In genomic region chr11:18323881-18324280, GRCh38 we compare ENCODE assay signal across 10 cellular contexts. TPM values are rescaled to one million over a fixed set of nuclear protein-coding genes. Genes with fewer than 3 reads are reported as not detected.
A peak's percentile ranks its signal among the peaks of the same experiment; 100 is the strongest.
DNase-seq lines count a peak whose midpoint lies in the region; TF ChIP-seq lines count a peak whose summit lies in the region.
"Not testable (repeated sequence)": the region's sequence is repeated elsewhere in the genome, so short reads cannot be mapped to it uniquely, and the experiment has no call there.
"Had no signal": no experiment of that assay in that cellular context is flagged by ENCODE, and none has a peak within 500 bp of the region (broad histone marks: within the 10 kb centered on the region; RNA-seq: fewer than 3 reads in every experiment).

No MANE protein-coding gene starts in this region.

- not testable (repeated sequence) for H3K18ac ChIP-seq in mesendoderm (ENCODE audit: low read length)

- H3K4me1 ChIP-seq in A673 (ENCODE audit: insufficient read depth, low read length, poor library complexity, severe bottlenecking) (peaks cover 17% of the 10 kb centered on the region), MM.1S (ENCODE audit: low read length) (peaks cover 27% of the 10 kb centered on the region), esophagus squamous epithelium (peaks cover 22 to 81% (median 34%) of the 10 kb centered on the region in 3 donors)
- not testable (repeated sequence) for H3K4me1 ChIP-seq in mesendoderm (ENCODE audit: control insufficient read depth, low read depth, low read length)

- not testable (repeated sequence) for H3K27me3 Mint-ChIP-seq in activated CD4-positive, alpha-beta T cell treated with anti-CD3 and anti-CD28 coated beads, Interleukin-2, amount 10 ng/mL, durations not matched to agents 7 days and 5 days

- intact Hi-C loops in A673 (cut with micrococcal nuclease; ENCODE audit: unreplicated experiment) (loop anchor here (2.0 kb wide), 1 partner anchor 71 kb away; the partner anchor contains the start of gene LDHA), esophagus squamous epithelium (cut with DNase I) (loop anchor here (10.0 kb wide), 1 partner anchor 71 kb away; the partner anchor contains the start of gene LDHA)

- peak overlapping the region; percentile 61 for H3K4me3 ChIP-seq in A673 (ENCODE audit: low read depth, low read length, poor library complexity, severe bottlenecking)
- H3K4me3 ChIP-seq in GM12875 (ENCODE audit: low read depth, low read length): peak overlapping the region; percentile 36
- H3K4me3 ChIP-seq in MM.1S (ENCODE audit: low read length): peak overlapping the region; percentile 89; the same call in 1 of the 2 replicates
- peak overlapping the region; percentile 76 for H3K4me3 ChIP-seq in astrocyte of the cerebellum (ENCODE audit: low read depth, low read length)
- peak overlapping the region in 3 of 4 donors; percentile 80 to 96 (median 86) for H3K4me3 ChIP-seq in esophagus squamous epithelium
- H3K4me3 ChIP-seq in mesendoderm (ENCODE audit: low read length): not testable (repeated sequence)
- peak overlapping the region; percentile 97 for H3K4me3 ChIP-seq in retinal pigment epithelial cell (ENCODE audit: low read length)

- H3K9me2 ChIP-seq in MM.1S (replicated peaks; ENCODE audit: insufficient read depth, low read length): not testable (repeated sequence)

- H3K27ac ChIP-seq in A673 (ENCODE audit: low read depth, low read length, poor library complexity, severe bottlenecking): peak overlapping the region; percentile 19
- H3K27ac ChIP-seq in MM.1S (ENCODE audit: low read length); mesendoderm (ENCODE audit: low read depth, low read length): not testable (repeated sequence)
- H3K27ac ChIP-seq in esophagus squamous epithelium: peak overlapping the region in 2 of 4 donors; percentile 96 to 99

- POLR2A ChIA-PET in A673 (lab: Charles Lee; ENCODE audit: low non-redundant PET); activated CD4-positive, alpha-beta T cell treated with anti-CD3 and anti-CD28 coated beads, Interleukin-2, amount 10 ng/mL, durations not matched to agents 7 days and 5 days (lab: Charles Lee): not testable (repeated sequence)

- not testable (repeated sequence) for H3K9ac ChIP-seq in MM.1S (ENCODE audit: low read length)
- H3K9ac ChIP-seq in mesendoderm (ENCODE audit: low read length): peak overlapping the region; percentile 58

- not testable (repeated sequence) for H3F3A ChIP-seq in MM.1S (ENCODE audit: insufficient read depth, low read length)

- not testable (repeated sequence) for H4K8ac ChIP-seq in mesendoderm (ENCODE audit: low read depth, low read length)

- not testable (repeated sequence) for BruUV-seq in A673 (replicated peaks; lab: Mats Ljungman, UMichigan)

- H3K9me3 Mint-ChIP-seq in activated CD4-positive, alpha-beta T cell treated with anti-CD3 and anti-CD28 coated beads, Interleukin-2, amount 10 ng/mL, durations not matched to agents 7 days and 5 days: not testable (repeated sequence)

- H3K79me2 ChIP-seq in MM.1S (ENCODE audit: low read length) (peaks cover 87% of the 10 kb centered on the region), mesendoderm (ENCODE audit: control insufficient read depth, insufficient read depth, low read length) (peaks cover 44% of the 10 kb centered on the region)

- TF ChIP-seq CTCF in A673 (conservative IDR thresholded peaks at IDR 0.05; ENCODE audit: low read depth, low read length); GM12875 (IDR thresholded peaks at IDR 0.05; ENCODE audit: borderline replicate concordance, insufficient read depth, low read depth, low read length); MM.1S (IDR thresholded peaks at IDR 0.05; ENCODE audit: low read length); astrocyte of the cerebellum (IDR thresholded peaks at IDR 0.05; ENCODE audit: low read depth, low read length, missing control alignments); esophagus squamous epithelium (IDR thresholded peaks at IDR 0.05); retinal pigment epithelial cell (conservative IDR thresholded peaks at IDR 0.05; ENCODE audit: low read depth, low read length): not testable (repeated sequence)

- not testable (repeated sequence) for H3K27me3 ChIP-seq in A673 (replicated peaks; ENCODE audit: insufficient read depth, low read depth, low read length, poor library complexity); MM.1S (replicated peaks; ENCODE audit: insufficient read depth, low read length); esophagus squamous epithelium; mesendoderm (ENCODE audit: insufficient read depth, low read length, poor library complexity)

- not testable (repeated sequence) for H3K56ac ChIP-seq in mesendoderm (ENCODE audit: low read length)

- not testable (repeated sequence) for H2BK5ac ChIP-seq in mesendoderm (ENCODE audit: low read length)

- H3K79me1 ChIP-seq in mesendoderm (ENCODE audit: low read length): peaks cover 14% of the 10 kb centered on the region

- CTCF ChIA-PET in A673 (lab: Charles Lee); activated CD4-positive, alpha-beta T cell treated with anti-CD3 and anti-CD28 coated beads, Interleukin-2, amount 10 ng/mL, durations not matched to agents 7 days and 5 days (lab: Charles Lee): not testable (repeated sequence)

- not testable (repeated sequence) for DNase-seq in A673 (ENCODE audit: low spot score); MM.1S; activated CD4-positive, alpha-beta T cell treated with anti-CD3 and anti-CD28 coated beads, Interleukin-2, amount 10 ng/mL, durations not matched to agents 7 days and 5 days; astrocyte of the cerebellum (ENCODE audit: low read depth); esophagus squamous epithelium (lab: John Stamatoyannopoulos, UW); mesendoderm; retinal pigment epithelial cell (ENCODE audit: low read depth)

- H2AFZ ChIP-seq in MM.1S (ENCODE audit: low read length): not testable (repeated sequence)

- not testable (repeated sequence) for H2AK5ac ChIP-seq in mesendoderm (ENCODE audit: low read length)

- peaks cover 18% of the 10 kb centered on the region for H3K36me3 ChIP-seq in A673 (ENCODE audit: insufficient read depth, low read length, poor library complexity, severe bottlenecking)
- not testable (repeated sequence) for H3K36me3 ChIP-seq in MM.1S (replicated peaks; ENCODE audit: insufficient read depth, low read length); mesendoderm (ENCODE audit: control insufficient read depth, insufficient read depth, low read length)
- peaks cover 0 to 36% (median 3%) of the 10 kb centered on the region in 3 donors for H3K36me3 ChIP-seq in esophagus squamous epithelium

- H3K36me3 Mint-ChIP-seq in activated CD4-positive, alpha-beta T cell treated with anti-CD3 and anti-CD28 coated beads, Interleukin-2, amount 10 ng/mL, durations not matched to agents 7 days and 5 days (ENCODE audit: low read depth): peaks cover 43% of the 10 kb centered on the region

- not testable (repeated sequence) for H3K4ac ChIP-seq in mesendoderm (ENCODE audit: low read depth, low read length)

- not testable (repeated sequence) for H4K5ac ChIP-seq in mesendoderm (ENCODE audit: low read length)

- H3K23ac ChIP-seq in mesendoderm (ENCODE audit: low read length): not testable (repeated sequence)

- TF ChIP-seq POLR2A in esophagus squamous epithelium (IDR thresholded peaks at IDR 0.05): not testable (repeated sequence)

- H4K20me1 ChIP-seq in MM.1S (ENCODE audit: insufficient read depth, low read length): not testable (repeated sequence)

- peak overlapping the region; percentile 86 for H3K4me3 Mint-ChIP-seq in activated CD4-positive, alpha-beta T cell treated with anti-CD3 and anti-CD28 coated beads, Interleukin-2, amount 10 ng/mL, durations not matched to agents 7 days and 5 days

- H2BK15ac ChIP-seq in mesendoderm (replicated peaks; ENCODE audit: low read depth): not testable (repeated sequence)

- H3K4me2 ChIP-seq in MM.1S (ENCODE audit: low read depth, low read length): peak overlapping the region; percentile 87
- H3K4me2 ChIP-seq in mesendoderm (ENCODE audit: low read length): not testable (repeated sequence)

- H3K9me3 ChIP-seq in A673 (ENCODE audit: low read depth, low read length, poor library complexity, severe bottlenecking); MM.1S (replicated peaks; ENCODE audit: insufficient read depth, low read length); esophagus squamous epithelium: not testable (repeated sequence)

- peaks cover 63% of the 10 kb centered on the region for H3K4me1 Mint-ChIP-seq in activated CD4-positive, alpha-beta T cell treated with anti-CD3 and anti-CD28 coated beads, Interleukin-2, amount 10 ng/mL, durations not matched to agents 7 days and 5 days

- in situ Hi-C loops in astrocyte of the cerebellum (cut with HindIII; ENCODE audit: low sequenced_read_pairs): not testable (repeated sequence)

- peak overlapping the region; percentile 99 for H3K27ac Mint-ChIP-seq in activated CD4-positive, alpha-beta T cell treated with anti-CD3 and anti-CD28 coated beads, Interleukin-2, amount 10 ng/mL, durations not matched to agents 7 days and 5 days

- 91 to 95% methylated on average over 7 to 11 of the region's 11 CpGs for WGBS in esophagus squamous epithelium, 2 donors
- no CpG with 5 or more reads among the region's 11 CpGs for WGBS in mesendoderm (ENCODE audit: extremely low coverage, insufficient coverage, low lambda C conversion rate)

- not testable (repeated sequence) for H2BK120ac ChIP-seq in mesendoderm (ENCODE audit: low read depth, low read length)

RNA-seq across cellular contexts. Expression of gene GTF2H1, which starts 1.5 kb away (rescaled TPM):
- total RNA-seq in A673 (2021): 46.9 and 56.2 TPM in 2 replicates
- total RNA-seq in activated CD4-positive, alpha-beta T cell treated with anti-CD3 and anti-CD28 coated beads, Interleukin-2, amount 10 ng/mL, durations not matched to agents 7 days and 5 days: 10 to 100 TPM; 50.6 to 57.6 TPM
- 10 to 100 TPM; 33.5 to 77.4 (median 54.8) TPM for total RNA-seq in esophagus squamous epithelium
- 25.1 TPM for polyA plus RNA-seq in mesendoderm (2013, experiment 1 of 2)
- polyA plus RNA-seq in mesendoderm (2013, experiment 2 of 2): 25.4 TPM

RNA-seq across cellular contexts. Expression of gene HPS5, which starts 1.9 kb away (rescaled TPM):
- 17.7 and 18.9 TPM in 2 replicates for total RNA-seq in A673 (2021)
- 10 to 100 TPM; 17.6 TPM for total RNA-seq in activated CD4-positive, alpha-beta T cell treated with anti-CD3 and anti-CD28 coated beads, Interleukin-2, amount 10 ng/mL, durations not matched to agents 7 days and 5 days
- total RNA-seq in esophagus squamous epithelium: 10 to 100 TPM; 10.8 to 21.2 (median 15.5) TPM
- polyA plus RNA-seq in mesendoderm (2013, experiment 1 of 2): 6.7 TPM
- 7.0 TPM for polyA plus RNA-seq in mesendoderm (2013, experiment 2 of 2)

RNA-seq across cellular contexts. Expression of gene SAA1, which starts 57.8 kb away (rescaled TPM):
- total RNA-seq in A673 (2021): 0.63 TPM in 1 of 2 replicates, not detected in the other
- not detected for total RNA-seq in activated CD4-positive, alpha-beta T cell treated with anti-CD3 and anti-CD28 coated beads, Interleukin-2, amount 10 ng/mL, durations not matched to agents 7 days and 5 days
- total RNA-seq in esophagus squamous epithelium: 100 to 1,000 TPM in 1 of 4 donors, 10 to 100 TPM in 2, 1 to 10 TPM in 1; 2.3 to 207 (median 22.6) TPM
- not detected for polyA plus RNA-seq in mesendoderm (2013, experiment 1 of 2)
- polyA plus RNA-seq in mesendoderm (2013, experiment 2 of 2): not detected
- total RNA-seq: frontal cortex, SJCRH30 had no signal
